In genomic region chr6:33425668-33426577, GRCh38 we compare ENCODE assay signal across 8 cellular contexts. TPM values are rescaled to one million over a fixed set of nuclear protein-coding genes. Genes with fewer than 3 reads are reported as not detected.
DNase-seq lines count a peak whose midpoint lies in the region; ATAC-seq, FAIRE-seq and TF ChIP-seq lines count a peak whose summit lies in the region.

No MANE protein-coding gene starts in this region.

- in situ Hi-C loops in SK-MEL-5 (cut with HindIII; ENCODE audit: low pct_unique_long_range_greater_than_20kb, low sequenced_read_pairs) = no loop called here

- CTCF ChIA-PET in AG04449 (lab: Yijun Ruan, JAX) = interaction anchor here (0.6 to 3.3 kb wide), 14 partner anchors 9 to 657 kb away, joined by 3 to 48 read pairs (median 4); no protein-coding TSS in a partner anchor
- CTCF ChIA-PET in activated naive CD4-positive, alpha-beta T cell treated with anti-CD3 and anti-CD28 coated beads for 36 hours (lab: Charles Lee) = interaction anchor here (0.6 to 2.8 kb wide), 14 partner anchors 9 to 285 kb away, joined by 3 to 18 read pairs (median 4); partner anchors contain the start of genes B3GALT4, PHF1, UQCC2 and ZBTB9

- intact Hi-C loops in activated naive CD4-positive, alpha-beta T cell treated with anti-CD3 and anti-CD28 coated beads for 36 hours (cut with micrococcal nuclease) = loop anchor here (1.0 to 5.0 kb wide), 3 partner anchors 8 to 266 kb away; partner anchors contain the start of genes CUTA and KIFC1

- peak overlapping the region; percentile 55; the same call in 1 of the 2 replicates for H3K9ac ChIP-seq in KMS-11

- H3K4me3 ChIP-seq in AG04449 (ENCODE audit: low read depth, low read length) (peak overlapping the region; percentile 66), KMS-11 (IDR thresholded peaks at IDR 0.05; ENCODE audit: insufficient read depth, low read depth, low read length) (no peak overlapping the region), suprapubic skin (peak overlapping the region; percentile 68)

- H3K4me1 Mint-ChIP-seq in activated naive CD4-positive, alpha-beta T cell treated with anti-CD3 and anti-CD28 coated beads for 36 hours (ENCODE audit: low read depth) = peaks cover 59% of the 10 kb centered on the region

- FAIRE-seq in frontal cortex (lab: Jason Lieb, UNC) = no peak

- H3K27ac Mint-ChIP-seq in activated naive CD4-positive, alpha-beta T cell treated with anti-CD3 and anti-CD28 coated beads for 36 hours = peak overlapping the region; percentile 88

- peak overlapping the region; percentile 58; the same call in 1 of the 2 replicates for H2AFZ ChIP-seq in KMS-11 (ENCODE audit: low read depth)

- no peaks in the 10 kb centered on the region for H3K27me3 Mint-ChIP-seq in activated naive CD4-positive, alpha-beta T cell treated with anti-CD3 and anti-CD28 coated beads for 36 hours (ENCODE audit: low read depth)

- H3K4me2 ChIP-seq in KMS-11 = peak overlapping the region; percentile 99

- H3K4me1 ChIP-seq in KMS-11 (ENCODE audit: low read depth, poor library complexity, severe bottlenecking) = peaks cover 40% of the 10 kb centered on the region
- peaks cover 60% of the 10 kb centered on the region for H3K4me1 ChIP-seq in suprapubic skin

- ATAC-seq in GM18868 (IDR thresholded peaks at IDR 0.05; ENCODE audit: unreplicated experiment) = peak; percentile 46

- H3K4me3 Mint-ChIP-seq in activated naive CD4-positive, alpha-beta T cell treated with anti-CD3 and anti-CD28 coated beads for 36 hours = peak overlapping the region; percentile 87

- H4K20me1 ChIP-seq in KMS-11 (ENCODE audit: insufficient read depth) = no peaks in the 10 kb centered on the region

- no peaks in the 10 kb centered on the region for H3K9me3 ChIP-seq in suprapubic skin

- no peaks in the 10 kb centered on the region for H3K9me3 Mint-ChIP-seq in activated naive CD4-positive, alpha-beta T cell treated with anti-CD3 and anti-CD28 coated beads for 36 hours

- DNase-seq in AG04449 (ENCODE audit: low read depth, low spot score) (no peak), SK-MEL-5 (ENCODE audit: low read depth, low spot score) (peak; percentile 88), frontal cortex (ENCODE audit: low spot score in 2 of 2) (peak; percentile 85 to 92), nucleus accumbens (lab: John Stamatoyannopoulos, UW) (peak in 54 of 56 donors; percentile 34 to 89 (median 75)), suprapubic skin (ENCODE audit: low spot score in 2 of 2) (peak; percentile 89 to 95)
- DNase-seq in activated naive CD4-positive, alpha-beta T cell treated with anti-CD3 and anti-CD28 coated beads for 36 hours = peak; percentile 93

- under 1% methylated on average over 39 of the region's 43 CpGs for WGBS in suprapubic skin

- H3K79me2 ChIP-seq in KMS-11 (ENCODE audit: insufficient read depth, low read depth) = no peaks in the 10 kb centered on the region

- H3K27me3 ChIP-seq in KMS-11 (ENCODE audit: insufficient read depth, low read depth) = no peaks in the 10 kb centered on the region
- H3K27me3 ChIP-seq in suprapubic skin = no peaks in the 10 kb centered on the region

- TF ChIP-seq POLR2A in suprapubic skin (IDR thresholded peaks at IDR 0.05) = no peak

- TF ChIP-seq EP300 in suprapubic skin (IDR thresholded peaks at IDR 0.05) = no peak

- no peaks in the 10 kb centered on the region for H3K36me3 ChIP-seq in KMS-11 (ENCODE audit: insufficient read depth)
- H3K36me3 ChIP-seq in suprapubic skin = no peaks in the 10 kb centered on the region

- peak overlapping the region; percentile 43 for H3K27ac ChIP-seq in KMS-11
- H3K27ac ChIP-seq in suprapubic skin = peak overlapping the region; percentile 92

- no peaks in the 10 kb centered on the region for H3K36me3 Mint-ChIP-seq in activated naive CD4-positive, alpha-beta T cell treated with anti-CD3 and anti-CD28 coated beads for 36 hours (ENCODE audit: low read depth)

- POLR2A ChIA-PET in AG04449 (lab: Yijun Ruan, JAX) = interaction anchor here (0.8 to 1.5 kb wide), 3 partner anchors 9 to 126 kb away, joined by 3 to 5 read pairs (median 4); partner anchors contain the start of gene ZBTB9

- TF ChIP-seq CTCF in AG04449 (IDR thresholded peaks at IDR 0.05; ENCODE audit: insufficient read depth, low read length, missing control alignments) (peak; percentile 70), KMS-11 (conservative IDR thresholded peaks at IDR 0.05; ENCODE audit: low read depth, low read length) (0 out of 2 replicates have a peak, but pooled peaks have one; percentile 30), suprapubic skin (IDR thresholded peaks at IDR 0.05) (peak in 1 of 2 donors; percentile 64)

RNA-seq across cellular contexts. Expression of gene SYNGAP1, which starts 6.1 kb away (rescaled TPM):
- total RNA-seq in SK-MEL-5 (2014; rRNA removed; shearing (Covaris generic)) = 0.64 and 0.85 TPM in 2 replicates
- polyA plus RNA-seq in SK-MEL-5 (2015; cell fraction: cytosol; rRNA removed) = 3.6 and 6.2 TPM in 2 replicates
- polyA plus RNA-seq in SK-MEL-5 (2015; cell fraction: nucleus; rRNA removed) = 21.3 and 23.1 TPM in 2 replicates
- total RNA-seq in activated naive CD4-positive, alpha-beta T cell treated with anti-CD3 and anti-CD28 coated beads for 36 hours = 10 to 100 TPM; 35.1 to 42.2 TPM
- total RNA-seq in frontal cortex (35.1 TPM), suprapubic skin (10 to 100 TPM; 13.5 to 30.4 (median 14.0) TPM)

RNA-seq across cellular contexts. Expression of gene CUTA, which starts 8.0 kb away (rescaled TPM):
- 129 and 130 TPM in 2 replicates for total RNA-seq in SK-MEL-5 (2014; rRNA removed; shearing (Covaris generic))
- polyA plus RNA-seq in SK-MEL-5 (2015; cell fraction: cytosol; rRNA removed) = 134 and 204 TPM in 2 replicates
- polyA plus RNA-seq in SK-MEL-5 (2015; cell fraction: nucleus; rRNA removed) = 68.4 and 94.0 TPM in 2 replicates
- total RNA-seq in activated naive CD4-positive, alpha-beta T cell treated with anti-CD3 and anti-CD28 coated beads for 36 hours = 100 to 1,000 TPM; 163 to 181 TPM
- total RNA-seq in frontal cortex (84.8 TPM), suprapubic skin (100 to 1,000 TPM; 119 to 185 (median 159) TPM)

RNA-seq across cellular contexts. Expression of gene PHF1, which starts 15.1 kb away (rescaled TPM):
- 19.8 and 20.6 TPM in 2 replicates for total RNA-seq in SK-MEL-5 (2014; rRNA removed; shearing (Covaris generic))
- polyA plus RNA-seq in SK-MEL-5 (2015; cell fraction: cytosol; rRNA removed) = 26.3 and 29.4 TPM in 2 replicates
- polyA plus RNA-seq in SK-MEL-5 (2015; cell fraction: nucleus; rRNA removed) = 197 and 235 TPM in 2 replicates
- 10 to 100 TPM; 31.0 to 32.3 TPM for total RNA-seq in activated naive CD4-positive, alpha-beta T cell treated with anti-CD3 and anti-CD28 coated beads for 36 hours
- total RNA-seq in frontal cortex = 16.3 TPM
- total RNA-seq in suprapubic skin = 100 to 1,000 TPM in 1 of 4 donors, 10 to 100 TPM in 3; 35.9 to 102 (median 48.6) TPM

RNA-seq across cellular contexts. Expression of gene ZBTB9, which starts 28.5 kb away (rescaled TPM):
- total RNA-seq in SK-MEL-5 (2014; rRNA removed; shearing (Covaris generic)) = 7.2 and 7.7 TPM in 2 replicates
- 10.1 and 12.2 TPM in 2 replicates for polyA plus RNA-seq in SK-MEL-5 (2015; cell fraction: cytosol; rRNA removed)
- 4.1 and 6.3 TPM in 2 replicates for polyA plus RNA-seq in SK-MEL-5 (2015; cell fraction: nucleus; rRNA removed)
- 1 to 10 TPM; 5.0 to 6.5 TPM for total RNA-seq in activated naive CD4-positive, alpha-beta T cell treated with anti-CD3 and anti-CD28 coated beads for 36 hours
- total RNA-seq in frontal cortex = 9.0 TPM
- 1 to 10 TPM; 5.9 to 9.9 (median 7.4) TPM for total RNA-seq in suprapubic skin

RNA-seq across cellular contexts. Expression of gene KIFC1, which starts 34.3 kb away (rescaled TPM):
- total RNA-seq in SK-MEL-5 (2014; rRNA removed; shearing (Covaris generic)) = 21.8 and 23.9 TPM in 2 replicates
- 37.9 and 44.6 TPM in 2 replicates for polyA plus RNA-seq in SK-MEL-5 (2015; cell fraction: cytosol; rRNA removed)
- polyA plus RNA-seq in SK-MEL-5 (2015; cell fraction: nucleus; rRNA removed) = 39.7 and 64.4 TPM in 2 replicates
- total RNA-seq in activated naive CD4-positive, alpha-beta T cell treated with anti-CD3 and anti-CD28 coated beads for 36 hours = 100 to 1,000 TPM; 107 TPM
- total RNA-seq in frontal cortex = 4.1 TPM
- 10 to 100 TPM in 2 of 4 donors, 1 to 10 TPM in 2; 3.2 to 19.5 (median 9.8) TPM for total RNA-seq in suprapubic skin
